23 cellular contexts compared by ENCODE assay signal in genomic region chr2:890791-891190, GRCh38. TPM values are rescaled to one million over a fixed set of nuclear protein-coding genes. Genes with fewer than 3 reads are reported as not detected.
DNase-seq lines count a peak whose midpoint lies in the region; TF ChIP-seq lines count a peak whose summit lies in the region.
"Had no signal": no experiment of that assay in that cellular context is flagged by ENCODE, and none has a peak within 500 bp of the region (broad histone marks: within the 10 kb centered on the region; RNA-seq: fewer than 3 reads in every experiment).

No MANE protein-coding gene starts in this region.

- peaks cover 3 to 11% of the 10 kb centered on the region in 2 experiments for H3K9me3 Mint-ChIP-seq in H9

- H3K23ac ChIP-seq in H9 (ENCODE audit: insufficient read length, low read depth, low read length): no peak overlapping the region

- peaks cover 16% of the 10 kb centered on the region for H3K27me3 Mint-ChIP-seq in H9 (ENCODE audit: low read depth)

- H3K79me2 ChIP-seq in H9 (ENCODE audit: insufficient read depth, low read length): no peaks in the 10 kb centered on the region
- H3K79me2 ChIP-seq in Karpas-422 (ENCODE audit: low read length): no peaks in the 10 kb centered on the region

- H2AK5ac ChIP-seq in H9 (ENCODE audit: insufficient read length, low read length): no peak overlapping the region

- no peak overlapping the region for H3K9ac ChIP-seq in H9 (ENCODE audit: extremely low read depth, insufficient read length, low read length)
- H3K9ac ChIP-seq in Karpas-422 (ENCODE audit: low read length): no peak overlapping the region

- no peak overlapping the region for H2BK120ac ChIP-seq in H9 (ENCODE audit: low read depth, low read length, poor library complexity, severe bottlenecking)

- H3K27ac Mint-ChIP-seq in H9: peak overlapping the region in 1 of 3 experiments; percentile 45; a peak in 1 of 7 replicates
- H3K27ac Mint-ChIP-seq: activated naive CD8-positive, alpha-beta T cell treated with anti-CD3 and anti-CD28 coated beads, Interleukin-2, amount 50 U/mL, for 24 hours; CD4-positive, alpha-beta T cell had no signal

- H2BK20ac ChIP-seq in H9 (ENCODE audit: low read depth, low read length, poor library complexity, severe bottlenecking): no peak overlapping the region

- H4K20me1 ChIP-seq in H9 (ENCODE audit: control insufficient read depth, insufficient read depth, insufficient read length) (no peaks in the 10 kb centered on the region), Karpas-422 (ENCODE audit: insufficient read depth, low read depth, low read length) (no peaks in the 10 kb centered on the region)

- H3K14ac ChIP-seq in H9 (ENCODE audit: insufficient read depth, low read length): no peak overlapping the region

- CTCF ChIA-PET in BJ (lab: Yijun Ruan, JAX): no interaction called here

- no peak overlapping the region for H2BK15ac ChIP-seq in H9 (ENCODE audit: low read depth, low read length)

- peaks cover 2 to 4% (median 2%) of the 10 kb centered on the region in 3 experiments; a peak in 4 of 7 replicates for H3K36me3 Mint-ChIP-seq in H9 (ENCODE audit: insufficient read depth in 1 of 3, low read depth in 3 of 3)
- H3K36me3 Mint-ChIP-seq: brain had no signal

- H3K4me1 ChIP-seq in H9 (ENCODE audit: insufficient read depth, low read length) (peaks cover 6% of the 10 kb centered on the region; the same call in 1 of the 2 replicates), Karpas-422 (ENCODE audit: low read length) (peaks cover 8% of the 10 kb centered on the region)
- H3K4me1 ChIP-seq: lower lobe of right lung had no signal

- H2BK5ac ChIP-seq in H9 (ENCODE audit: insufficient read length, low read length): no peak overlapping the region

- no peak overlapping the region for H2BK12ac ChIP-seq in H9 (ENCODE audit: insufficient read length, low read depth, low read length)

- no peak overlapping the region for H3K4me2 ChIP-seq in H9 (ENCODE audit: insufficient read depth, insufficient read length, low read length)
- H3K4me2 ChIP-seq in Karpas-422 (ENCODE audit: low read depth, low read length, poor library complexity, severe bottlenecking): no peak overlapping the region

- no peak overlapping the region for H3K4ac ChIP-seq in H9 (ENCODE audit: low read depth, low read length)

- H3K27ac ChIP-seq in H9 (ENCODE audit: insufficient read length, low read depth, low read length) (no peak overlapping the region), Karpas-422 (ENCODE audit: low read length) (no peak overlapping the region)
- H3K27ac ChIP-seq: lower lobe of right lung had no signal

- H3K23me2 ChIP-seq in H9 (ENCODE audit: insufficient read length, low read depth, low read length, poor library complexity, severe bottlenecking): no peaks in the 10 kb centered on the region

- POLR2A ChIA-PET in BJ (lab: Charles Lee): no interaction called here

- no peak overlapping the region for H4K91ac ChIP-seq in H9 (ENCODE audit: insufficient read length, low read depth, low read length)

- peak; percentile 14 for DNase-seq in BJ (ENCODE audit: low read depth)
- DNase-seq in H9: peak; percentile 7
- peak; percentile 52 for DNase-seq in dedifferentiated amniotic fluid mesenchymal stem cell (ENCODE audit: extremely low spot score)
- peak; percentile 5 for DNase-seq in mucosa of gallbladder (ENCODE audit: low spot score)
- DNase-seq in Karpas-422: no peak
- no peak for DNase-seq in SIG-M5 treated with dmso at 0.1 percent for 504 hours (lab: John Stamatoyannopoulos, UW; ENCODE audit: unreplicated experiment)
- DNase-seq in stimulated activated CD4-positive, alpha-beta T cell treated with anti-CD3 and anti-CD28 coated beads, Interleukin-4, amount 100 ng/mL, for 24 hours: no peak
- DNase-seq in NCI-H1417 (lab: John Stamatoyannopoulos, UW): no peak
- DNase-seq: activated CD4-positive, alpha-beta T cell treated with anti-CD3 and anti-CD28 coated beads, Interleukin-2, amount 50 U/mL, for 48 hours; activated CD4-positive, CD25-positive, alpha-beta regulatory T cell; activated effector memory CD4-positive, alpha-beta T cell treated with anti-CD3 and anti-CD28 coated beads, Interleukin-2, amount 50 U/mL, for 16 hours; activated naive CD8-positive, alpha-beta T cell treated with anti-CD3 and anti-CD28 coated beads, Interleukin-2, amount 50 U/mL, for 24 hours; CD4-positive, alpha-beta T cell; effector memory CD4-positive, alpha-beta T cell; lower lobe of right lung; NCI-H1092; NCI-H2029; NCI-H2227 treated with DMSO at 0.1 percent for 48 hours; stimulated activated naive CD8-positive, alpha-beta T cell treated with anti-CD3 and anti-CD28 coated beads, Interleukin-15, Interleukin-2, amounts not matched to agents 100 U/mL and 50 U/mL, for 24 hours had no signal

- H3K9me3 ChIP-seq in H9 (ENCODE audit: control insufficient read depth, low read depth, low read length): peaks cover 2% of the 10 kb centered on the region
- H3K9me3 ChIP-seq in Karpas-422 (ENCODE audit: low read length): no peaks in the 10 kb centered on the region
- H3K9me3 ChIP-seq: lower lobe of right lung had no signal

- no peak overlapping the region for H3K4me3 Mint-ChIP-seq in H9
- H3K4me3 Mint-ChIP-seq: activated naive CD8-positive, alpha-beta T cell treated with anti-CD3 and anti-CD28 coated beads, Interleukin-2, amount 50 U/mL, for 24 hours; brain; CD4-positive, alpha-beta T cell had no signal

- no peaks in the 10 kb centered on the region for H3K9me2 ChIP-seq in Karpas-422 (replicated peaks; ENCODE audit: insufficient read depth, low read length)

- H3K36me3 ChIP-seq in BJ (ENCODE audit: control insufficient read depth, insufficient read depth, low read length) (no peaks in the 10 kb centered on the region), Karpas-422 (ENCODE audit: insufficient read depth, low read length) (no peaks in the 10 kb centered on the region)
- H3K36me3 ChIP-seq: lower lobe of right lung had no signal

- no peaks in the 10 kb centered on the region for H3K27me3 ChIP-seq in BJ (ENCODE audit: control insufficient read depth, insufficient read depth, low read length)
- H3K27me3 ChIP-seq in H9 (ENCODE audit: insufficient read depth, low read length): no peaks in the 10 kb centered on the region
- no peaks in the 10 kb centered on the region for H3K27me3 ChIP-seq in Karpas-422 (ENCODE audit: low read length)

- no peak overlapping the region for H3T11ph ChIP-seq in H9 (ENCODE audit: low read length)

- H4K8ac ChIP-seq in H9 (replicated peaks; ENCODE audit: insufficient read length, low read depth, low read length): no peak overlapping the region

- no peak overlapping the region for H3K18ac ChIP-seq in H9 (ENCODE audit: insufficient read length, low read depth, low read length)

- H3K79me1 ChIP-seq in H9 (ENCODE audit: insufficient read depth, low read depth, low read length, poor library complexity, severe bottlenecking): no peaks in the 10 kb centered on the region

- H3K4me3 ChIP-seq in BJ (ENCODE audit: low read depth, low read length) (no peak overlapping the region), Karpas-422 (ENCODE audit: low read length) (no peak overlapping the region)
- H3K4me3 ChIP-seq: lower lobe of right lung had no signal

- no peak overlapping the region for H3K56ac ChIP-seq in H9 (ENCODE audit: insufficient read length, low read depth, low read length)

- peaks cover 54 to 55% of the 10 kb centered on the region in 2 experiments for H3K4me1 Mint-ChIP-seq in H9

- WGBS in H9 (ENCODE audit: extremely low coverage, insufficient read length, low lambda C conversion rate): no CpG with 5 or more reads among the region's 6 CpGs

- H4K5ac ChIP-seq in H9 (ENCODE audit: insufficient read length, low read depth, low read length): no peak overlapping the region

- TF ChIP-seq CTCF in BJ (IDR thresholded peaks at IDR 0.05; ENCODE audit: insufficient read depth, low read depth, low read length) (no peak), H9 (conservative IDR thresholded peaks at IDR 0.05) (no peak)

- H2AFZ ChIP-seq in H9 (ENCODE audit: low read length) (no peak overlapping the region), Karpas-422 (ENCODE audit: low read length) (no peak overlapping the region)

RNA-seq across cellular contexts. Expression of gene SNTG2, which starts 59.9 kb away (rescaled TPM):
- 0.31 and 0.43 TPM in 2 replicates for polyA plus RNA-seq in BJ (2011; rRNA removed)
- 1.2 and 1.5 TPM in 2 replicates for polyA minus RNA-seq in BJ (2011; rRNA and poly(A)+ RNA removed)
- total RNA-seq in H9 (2021) (12.7 and 13.2 TPM in 2 replicates), mucosa of gallbladder (2.0 TPM)
- not detected in 2 replicates for total RNA-seq in Karpas-422 (2014; rRNA removed; shearing (Covaris generic); ENCODE audit: low replicate concordance)
- total RNA-seq: LHCN-M2 had no signal
- polyA plus RNA-seq: keratinocyte, neural cell had no signal

Comparison
In these comparisons a context has a peak if more than half of its experiments do, and no peak if none do; other contexts are left out.
1. DNase-seq: peak in BJ (single experiment), H9 (single experiment), dedifferentiated amniotic fluid mesenchymal stem cell (single experiment) and mucosa of gallbladder (single experiment); none in Karpas-422 (single experiment), SIG-M5 treated with dmso at 0.1 percent for 504 hours (single experiment), stimulated activated CD4-positive, alpha-beta T cell treated with anti-CD3 and anti-CD28 coated beads, Interleukin-4, amount 100 ng/mL, for 24 hours (single experiment) and NCI-H1417 (0 of 3).